6 cellular contexts compared by ENCODE assay signal in the genomic region with DNA sequence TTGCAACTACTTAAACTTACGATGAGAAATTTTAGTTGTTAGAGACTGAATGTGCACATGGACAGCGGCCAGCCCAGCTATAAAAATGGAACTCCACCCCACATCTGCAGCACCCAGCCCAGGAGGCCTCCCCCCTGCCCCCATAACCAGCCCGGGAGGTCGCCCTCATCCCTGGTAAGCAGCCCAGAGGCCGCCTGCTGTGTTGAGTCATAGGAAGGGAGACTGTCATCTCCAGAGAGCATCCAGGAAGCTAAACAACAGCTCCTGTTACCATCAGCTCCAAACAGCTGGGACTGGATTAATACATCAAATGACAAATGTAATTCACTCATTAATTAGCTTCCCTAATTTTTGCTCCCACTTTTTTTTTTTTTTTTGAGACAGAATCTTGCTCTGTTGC.
DNase-seq lines count a peak whose midpoint lies in the region; ATAC-seq and TF ChIP-seq lines count a peak whose summit lies in the region.
"Not testable (repeated sequence)": the region's sequence is repeated elsewhere in the genome, so short reads cannot be mapped to it uniquely, and the experiment has no call there.

No MANE protein-coding gene starts in this region.

- RAD21 ChIA-PET in HCT116 (lab: Charles Lee; ENCODE audit: low non-redundant PET in 1 of 2, low total read pairs in 2 of 2, uncharacterized antibody in 2 of 2, unreplicated experiment in 2 of 2), result not testable (repeated sequence)

- intact Hi-C loops in HCT116 (cut with micrococcal nuclease); Panc1 (cut with micrococcal nuclease; ENCODE audit: unreplicated experiment); Right ventricle myocardium inferior (cut with DNase I); heart right ventricle (cut with DNase I); left colon (cut with DNase I, micrococcal nuclease); psoas muscle (cut with DNase I): not testable (repeated sequence)

- POLR2A ChIA-PET in HCT116 (lab: Charles Lee); Panc1 (lab: Charles Lee): not testable (repeated sequence)

- not testable (repeated sequence) for H3K36me3 ChIP-seq in HCT116 (ENCODE audit: control insufficient read depth in 1 of 2, insufficient read depth in 2 of 2, low read length in 2 of 2); Panc1 (ENCODE audit: control insufficient read depth, insufficient read depth, low read length); heart right ventricle; psoas muscle (ENCODE audit: insufficient read depth in 1 of 2, low read depth in 1 of 2)

- H3K27me3 ChIP-seq in HCT116 (ENCODE audit: insufficient read depth, low read length); Panc1 (ENCODE audit: control insufficient read depth, insufficient read depth, low read length); heart right ventricle; psoas muscle (ENCODE audit: insufficient read depth in 3 of 3, low read length in 2 of 3): not testable (repeated sequence)

- not testable (repeated sequence) for H3K4me2 ChIP-seq in HCT116 (ENCODE audit: low read length)

- in situ Hi-C loops in Panc1 (cut with HindIII; ENCODE audit: low pct_unique_long_range_greater_than_20kb, low sequenced_read_pairs), result not testable (repeated sequence)

- not testable (repeated sequence) for H3K27ac ChIP-seq in HCT116 (ENCODE audit: low read depth, low read length); Panc1 (ENCODE audit: low read length); heart right ventricle; psoas muscle

- CTCF ChIA-PET in HCT116 (lab: Charles Lee); Panc1 (lab: Charles Lee): not testable (repeated sequence)

- not testable (repeated sequence) for H3K9me3 ChIP-seq in HCT116 (ENCODE audit: control insufficient read depth in 1 of 2, insufficient read depth in 1 of 2, low read depth in 1 of 2, low read length in 2 of 2); Panc1 (ENCODE audit: control insufficient read depth, insufficient read depth, low read depth, low read length); heart right ventricle; psoas muscle

- not testable (repeated sequence) for BruUV-seq in HCT116 (replicated peaks; lab: Mats Ljungman, UMichigan); Panc1 (replicated peaks; lab: Mats Ljungman, UMichigan)

- not testable (repeated sequence) for H3K9ac ChIP-seq in HCT116 (ENCODE audit: low read length)

- not testable (repeated sequence) for H3K4me3 ChIP-seq in HCT116 (replicated peaks in 1 of 2; ENCODE audit: low read depth in 1 of 2, low read length in 2 of 2); Panc1 (ENCODE audit: low read depth in 2 of 2, low read length in 2 of 2); heart right ventricle; psoas muscle

- not testable (repeated sequence) for TF ChIP-seq RAD21 in HCT116 (IDR thresholded peaks at IDR 0.05; ENCODE audit: low read depth)

- not testable (repeated sequence) for H3K4me1 ChIP-seq in HCT116 (ENCODE audit: control insufficient read depth in 1 of 2, insufficient read depth in 2 of 2, low read length in 2 of 2); Panc1 (ENCODE audit: control insufficient read depth, insufficient read depth, low read length); heart right ventricle; psoas muscle

- not testable (repeated sequence) for H3K79me2 ChIP-seq in HCT116 (ENCODE audit: insufficient read depth, low read length)

- not testable (repeated sequence) for TF ChIP-seq POLR2A in HCT116 (IDR thresholded peaks at IDR 0.05; ENCODE audit: borderline replicate concordance, extremely low read depth, insufficient read depth, insufficient read length)

- TF ChIP-seq CTCF in HCT116 (IDR thresholded peaks at IDR 0.05 in 2 of 3, conservative IDR thresholded peaks at IDR 0.05 in 1 of 3; ENCODE audit: borderline replicate concordance in 1 of 3, insufficient read depth in 1 of 3, low read depth in 2 of 3, low read length in 2 of 3); Panc1 (IDR thresholded peaks at IDR 0.05); heart right ventricle (IDR thresholded peaks at IDR 0.05); psoas muscle (IDR thresholded peaks at IDR 0.05): not testable (repeated sequence)

- not testable (repeated sequence) for DNase-seq in HCT116 (ENCODE audit: low read depth, low spot score); Panc1 (ENCODE audit: low read depth, low spot score); Right ventricle myocardium inferior (ENCODE audit: missing footprints); heart right ventricle; left colon; psoas muscle

- H3K9me2 ChIP-seq in HCT116 (ENCODE audit: insufficient read depth), result not testable (repeated sequence)

- peak; percentile 57; the same call in 1 of the 2 replicates for ATAC-seq in HCT116
- ATAC-seq in Panc1, result peak; percentile 69
- ATAC-seq in Right ventricle myocardium inferior, result peak; percentile 61
- ATAC-seq in heart right ventricle, result peak; percentile 55 to 89 (median 66)
- peak; percentile 60 for ATAC-seq in left colon
- peak; percentile 57 to 59 (median 58) for ATAC-seq in psoas muscle

- no CpG with 5 or more reads among the region's 5 CpGs for WGBS in heart right ventricle, 2 donors
- 20 to 80% methylated on average over 1 of the region's 5 CpGs; no CpG with 5 or more reads in 1 of the 3 donors for WGBS in psoas muscle, 3 donors

- not testable (repeated sequence) for H2AFZ ChIP-seq in HCT116 (ENCODE audit: low read depth, low read length, poor library complexity, severe bottlenecking)

- not testable (repeated sequence) for H4K20me1 ChIP-seq in HCT116 (ENCODE audit: insufficient read depth)
